Comparison of ENCODE assay signal across 26 cellular contexts in genomic region chr6:31476515-31477139, GRCh38. TPM values are rescaled to one million over a fixed set of nuclear protein-coding genes. Genes with fewer than 3 reads are reported as not detected.
DNase-seq lines count a peak whose midpoint lies in the region; ATAC-seq and TF ChIP-seq lines count a peak whose summit lies in the region.
"Had no signal": no experiment of that assay in that cellular context is flagged by ENCODE, and none has a peak within 500 bp of the region (broad histone marks: within the 10 kb centered on the region; RNA-seq: fewer than 3 reads in every experiment).

No MANE protein-coding gene starts in this region.

- no peaks in the 10 kb centered on the region for H3K27me3 ChIP-seq in naive thymus-derived CD4-positive, alpha-beta T cell (ENCODE audit: control insufficient read depth in 2 of 2, insufficient read depth in 2 of 2, low read length in 2 of 2)
- H3K27me3 ChIP-seq in left ventricle myocardium inferior (ENCODE audit: low read depth), result no peaks in the 10 kb centered on the region
- H3K27me3 ChIP-seq: heart right ventricle, tibial artery had no signal

- H3K4me1 ChIP-seq in naive thymus-derived CD4-positive, alpha-beta T cell (ENCODE audit: control insufficient read depth in 2 of 2, insufficient read depth in 2 of 2, low read length in 2 of 2), result peaks cover 9 to 10% of the 10 kb centered on the region in 2 donors
- no peaks in the 10 kb centered on the region for H3K4me1 ChIP-seq in left ventricle myocardium inferior
- H3K4me1 ChIP-seq: Caco-2, parathyroid adenoma, tibial artery had no signal

- TF ChIP-seq CTCF in GM10248 (IDR thresholded peaks at IDR 0.05; ENCODE audit: control extremely low read depth, extremely low read depth, low read depth, missing control alignments) (peak; percentile 8), HFFc6 (IDR thresholded peaks at IDR 0.05) (0 out of 2 replicates have a peak, but pooled peaks have one; percentile 16), chondrocyte (IDR thresholded peaks at IDR 0.05) (peak; percentile 11), left ventricle myocardium inferior (IDR thresholded peaks at IDR 0.05; ENCODE audit: borderline replicate concordance) (no peak)

- no peak for ATAC-seq in naive thymus-derived CD4-positive, alpha-beta T cell
- no peak for ATAC-seq in HG03457 (IDR thresholded peaks at IDR 0.05; ENCODE audit: unreplicated experiment)
- ATAC-seq: heart right ventricle, lower lobe of right lung, sciatic nerve had no signal

- DNase-seq in GM10248 (ENCODE audit: extremely low spot score) (no peak), HFFc6 (no peak), chondrocyte (ENCODE audit: low spot score) (no peak), left ventricle myocardium inferior (no peak), pons (ENCODE audit: low spot score) (no peak)
- no peak for DNase-seq in naive thymus-derived CD4-positive, alpha-beta T cell
- DNase-seq in activated effector memory CD4-positive, alpha-beta T cell treated with anti-CD3 and anti-CD28 coated beads, Interleukin-2, amount 50 U/mL, for 16 hours, result no peak
- DNase-seq: activated CD4-positive, alpha-beta T cell treated with anti-CD3 and anti-CD28 coated beads, Interleukin-2, amount 50 U/mL, for 4 hours; activated naive CD4-positive, alpha-beta T cell treated with anti-CD3 and anti-CD28 coated beads, Interleukin-2, amount 10 ng/mL, durations not matched to agents 7 days and 5 days; activated T-cell treated with anti-CD3 and anti-CD28 coated beads, Interleukin-2, amount 50 U/mL, for 1 hour; aorta; heart right ventricle; KG1; lower lobe of right lung; MV-4-11; NCI-H1930; NCI-H446 treated with DMSO at 0.1 percent for 48 hours; NK-92 treated with Interleukin-12 subunit alpha and Interleukin-12 subunit beta, amount 100 ng/mL, for 24 hours; stimulated activated naive CD4-positive, alpha-beta T cell treated with Interleukin-2 at 50 U/mL for 16 hours; SW 1271; tibial artery had no signal

- H3K27ac Mint-ChIP-seq in HFFc6 (no peak overlapping the region), chondrocyte (ENCODE audit: unreplicated experiment) (no peak overlapping the region)
- H3K27ac Mint-ChIP-seq in naive thymus-derived CD4-positive, alpha-beta T cell, result peak overlapping the region in 6 of 9 donors; percentile 14 to 85 (median 24)
- H3K27ac Mint-ChIP-seq: activated naive CD4-positive, alpha-beta T cell treated with anti-CD3 and anti-CD28 coated beads, Interleukin-2, amount 10 ng/mL, durations not matched to agents 7 days and 5 days had no signal

- peaks cover 23% of the 10 kb centered on the region for H3K4me1 Mint-ChIP-seq in HFFc6 (ENCODE audit: low read depth)
- H3K4me1 Mint-ChIP-seq in chondrocyte (ENCODE audit: low read depth), result peaks cover 30% of the 10 kb centered on the region
- H3K4me1 Mint-ChIP-seq in naive thymus-derived CD4-positive, alpha-beta T cell, result peaks cover 22 to 53% (median 43%) of the 10 kb centered on the region in 7 donors

- no peak overlapping the region for H3K4me3 ChIP-seq in naive thymus-derived CD4-positive, alpha-beta T cell (ENCODE audit: low read length)
- no peak overlapping the region for H3K4me3 ChIP-seq in left ventricle myocardium inferior
- H3K4me3 ChIP-seq: heart right ventricle, lower lobe of right lung, tibial artery had no signal

- CTCF ChIA-PET in GM10248 (lab: Yijun Ruan, JAX), result interaction anchor here (1.2 to 1.5 kb wide), 2 partner anchors 17 to 28 kb away, joined by 3 to 7 read pairs; no protein-coding TSS in a partner anchor
- CTCF ChIA-PET in naive thymus-derived CD4-positive, alpha-beta T cell (lab: Charles Lee), result no interaction called here

- H3K36me3 Mint-ChIP-seq in HFFc6 (ENCODE audit: low read depth) (no peaks in the 10 kb centered on the region), chondrocyte (ENCODE audit: low read depth) (peaks cover 2% of the 10 kb centered on the region)
- H3K36me3 Mint-ChIP-seq in naive thymus-derived CD4-positive, alpha-beta T cell, result peaks cover 0 to 16% (median 0%) of the 10 kb centered on the region in 5 donors

- POLR2A ChIA-PET in GM10248 (lab: Yijun Ruan, JAX), result interaction anchor here (1.1 to 1.3 kb wide), 2 partner anchors 11 to 14 kb away, joined by 4 read pairs; no protein-coding TSS in a partner anchor
- POLR2A ChIA-PET in naive thymus-derived CD4-positive, alpha-beta T cell (lab: Charles Lee), result no interaction called here

- H3K9me3 Mint-ChIP-seq in HFFc6 (no peaks in the 10 kb centered on the region), chondrocyte (ENCODE audit: low read depth) (no peaks in the 10 kb centered on the region)
- no peaks in the 10 kb centered on the region for H3K9me3 Mint-ChIP-seq in naive thymus-derived CD4-positive, alpha-beta T cell
- H3K9me3 Mint-ChIP-seq: activated naive CD4-positive, alpha-beta T cell treated with anti-CD3 and anti-CD28 coated beads, Interleukin-2, amount 10 ng/mL, durations not matched to agents 7 days and 5 days had no signal

- peaks cover 39% of the 10 kb centered on the region for H3K27me3 Mint-ChIP-seq in HFFc6 (ENCODE audit: insufficient read depth)
- H3K27me3 Mint-ChIP-seq in chondrocyte (ENCODE audit: low read depth), result peaks cover 3% of the 10 kb centered on the region
- no peaks in the 10 kb centered on the region for H3K27me3 Mint-ChIP-seq in naive thymus-derived CD4-positive, alpha-beta T cell

- peaks cover 0 to 8% (median 0%) of the 10 kb centered on the region in 3 experiments for H3K36me3 ChIP-seq in naive thymus-derived CD4-positive, alpha-beta T cell (ENCODE audit: control insufficient read depth in 2 of 3, insufficient read depth in 3 of 3, low read length in 3 of 3)
- no peaks in the 10 kb centered on the region for H3K36me3 ChIP-seq in left ventricle myocardium inferior
- H3K36me3 ChIP-seq: lower lobe of right lung, tibial artery had no signal

- H3K4me3 Mint-ChIP-seq in HFFc6 (no peak overlapping the region), chondrocyte (ENCODE audit: unreplicated experiment) (no peak overlapping the region)
- no peak overlapping the region for H3K4me3 Mint-ChIP-seq in naive thymus-derived CD4-positive, alpha-beta T cell
- H3K4me3 Mint-ChIP-seq: activated naive CD4-positive, alpha-beta T cell treated with anti-CD3 and anti-CD28 coated beads, Interleukin-2, amount 10 ng/mL, durations not matched to agents 7 days and 5 days had no signal

- H3K9me3 ChIP-seq in naive thymus-derived CD4-positive, alpha-beta T cell (ENCODE audit: control insufficient read depth in 2 of 3, low read length in 3 of 3), result no peaks in the 10 kb centered on the region
- H3K9me3 ChIP-seq in left ventricle myocardium inferior (replicated peaks), result no peaks in the 10 kb centered on the region
- H3K9me3 ChIP-seq: Caco-2, heart right ventricle, lower lobe of right lung, tibial artery had no signal

- intact Hi-C loops in naive thymus-derived CD4-positive, alpha-beta T cell (cut with micrococcal nuclease), result no loop called here
- intact Hi-C loops in left ventricle myocardium inferior (cut with micrococcal nuclease), result no loop called here

- no peak overlapping the region for H3K27ac ChIP-seq in naive thymus-derived CD4-positive, alpha-beta T cell (ENCODE audit: low read depth, low read length)
- H3K27ac ChIP-seq in left ventricle myocardium inferior (replicated peaks), result no peak overlapping the region
- H3K27ac ChIP-seq: heart right ventricle, lower lobe of right lung, parathyroid adenoma, tibial artery had no signal

RNA-seq across cellular contexts. Expression of gene MICB, which starts 21.3 kb away (rescaled TPM):
- total RNA-seq in HFFc6 (2021; fragmentation: NEBNext Ultra II Directional; extraction: Animal tissue kit (Norgen Biotek cat#: 25700)), result 10 to 100 TPM; 16.0 to 26.0 (median 22.6) TPM
- total RNA-seq in chondrocyte, result 7.8 to 9.4 TPM (median 9.0 TPM) in 3 replicates
- total RNA-seq in naive thymus-derived CD4-positive, alpha-beta T cell, result 10 to 100 TPM; 11.7 to 49.5 (median 13.3) TPM
- 1 to 10 TPM; 3.4 to 4.7 TPM for polyA plus RNA-seq in naive thymus-derived CD4-positive, alpha-beta T cell
- 1.1 TPM for total RNA-seq in left ventricle myocardium inferior

RNA-seq across cellular contexts. Expression of gene MCCD1, which starts 52.1 kb away (rescaled TPM):
- total RNA-seq in HFFc6 (2021; fragmentation: NEBNext Ultra II Directional; extraction: Animal tissue kit (Norgen Biotek cat#: 25700)), result not detected
- total RNA-seq in chondrocyte (not detected in 3 replicates), left ventricle myocardium inferior (not detected)
- not detected for total RNA-seq in naive thymus-derived CD4-positive, alpha-beta T cell
- not detected for polyA plus RNA-seq in naive thymus-derived CD4-positive, alpha-beta T cell
- total RNA-seq: aorta, Caco-2, heart right ventricle, lower lobe of right lung, myocyte, sciatic nerve had no signal
- polyA plus RNA-seq: aorta, heart right ventricle had no signal

Comparison
In these comparisons a context has a peak if more than half of its experiments do, and no peak if none do; other contexts are left out.
1. H3K27ac Mint-ChIP-seq: peak in naive thymus-derived CD4-positive, alpha-beta T cell (6 of 9); none in HFFc6 (single experiment) and chondrocyte (single experiment).